Comparison of ENCODE assay signal across 12 cellular contexts in genomic region chr20:10510216-10510615, GRCh38.
DNase-seq lines count a peak whose midpoint lies in the region; ATAC-seq and TF ChIP-seq lines count a peak whose summit lies in the region.
"Had no signal": no experiment of that assay in that cellular context is flagged by ENCODE, and none has a peak within 500 bp of the region (broad histone marks: within the 10 kb centered on the region; RNA-seq: fewer than 3 reads in every experiment).

No MANE protein-coding gene starts in this region.

- peak; percentile 43 for DNase-seq in NCI-H510A treated with DMSO at 0.1 percent for 48 hours (lab: John Stamatoyannopoulos, UW)
- DNase-seq in erythroblast (lab: John Stamatoyannopoulos, UW): peak; percentile 7 to 30
- no peak for DNase-seq in transverse colon
- DNase-seq in adrenal gland: no peak
- DNase-seq: Caco-2, Kasumi-1, NCI-H1436 treated with DMSO at 0.1 percent for 48 hours, T-helper 2 cell had no signal

- no peak for TF ChIP-seq EP300 in transverse colon (IDR thresholded peaks at IDR 0.05; ENCODE audit: low read depth)

- H3K27ac ChIP-seq in HEK293 (ENCODE audit: extremely low read depth, low read depth, low read length) (no peak overlapping the region), transverse colon (peak overlapping the region in 3 of 4 donors; percentile 23 to 84 (median 43)), adrenal gland (peak overlapping the region in 1 of 5 donors; percentile 46)

- H3K27me3 ChIP-seq in transverse colon (no peaks in the 10 kb centered on the region), adrenal gland (no peaks in the 10 kb centered on the region)
- H3K27me3 ChIP-seq: BLaER1 treated with 17β-estradiol and CSF1 and Interleukin-3, amounts not matched to agents 10 nM and 100 nM had no signal

- no peaks in the 10 kb centered on the region for H3K36me3 ChIP-seq in HEK293 (ENCODE audit: control insufficient read depth in 2 of 2, insufficient read depth in 1 of 2, low read length in 2 of 2)
- no peaks in the 10 kb centered on the region for H3K36me3 ChIP-seq in transverse colon
- H3K36me3 ChIP-seq in adrenal gland (replicated peaks in 1 of 2): no peaks in the 10 kb centered on the region

- ATAC-seq in HG03439 (IDR thresholded peaks at IDR 0.05; ENCODE audit: unreplicated experiment) (no peak), GM21360 (IDR thresholded peaks at IDR 0.05; ENCODE audit: unreplicated experiment) (no peak)

- in situ Hi-C loops in transverse colon (cut with MboI; ENCODE audit: low pct_ligation_motif_present in 1 of 4, low pct_unique_long_range_greater_than_20kb in 1 of 4, low sequenced_read_pairs in 3 of 4): no loop called here

- H3K9me3 ChIP-seq in HEK293 (ENCODE audit: control insufficient read depth, insufficient read depth, low read depth, low read length) (no peaks in the 10 kb centered on the region), transverse colon (no peaks in the 10 kb centered on the region), adrenal gland (replicated peaks in 1 of 3) (no peaks in the 10 kb centered on the region)
- H3K9me3 ChIP-seq: BLaER1 treated with 17β-estradiol and CSF1 and Interleukin-3, amounts not matched to agents 10 nM and 100 nM; Caco-2 had no signal

- POLR2A ChIA-PET in HEK293 (lab: Yijun Ruan, JAX): no interaction called here

- TF ChIP-seq POLR2A in erythroblast (IDR thresholded peaks at IDR 0.05; ENCODE audit: low read length): no peak
- no peak for TF ChIP-seq POLR2A in transverse colon (IDR thresholded peaks at IDR 0.05)
- TF ChIP-seq POLR2A in adrenal gland (IDR thresholded peaks at IDR 0.05): no peak

- H3K4me1 ChIP-seq in HEK293 (ENCODE audit: control insufficient read depth, insufficient read depth, low read length) (peaks cover 9% of the 10 kb centered on the region), transverse colon (peaks cover 35 to 62% (median 44%) of the 10 kb centered on the region in 4 donors), adrenal gland (replicated peaks in 1 of 2) (peaks cover 33 to 70% of the 10 kb centered on the region in 2 donors)

- TF ChIP-seq CTCF in HEK293 (tag by site-specific recombination; IDR thresholded peaks at IDR 0.05) (no peak), transverse colon (IDR thresholded peaks at IDR 0.05) (no peak), adrenal gland (IDR thresholded peaks at IDR 0.05) (no peak)

- H3K4me3 ChIP-seq in HEK293 (ENCODE audit: low read depth, low read length) (no peak overlapping the region), transverse colon (no peak overlapping the region), adrenal gland (no peak overlapping the region)

- WGBS in transverse colon (ENCODE audit: low coverage in 1 of 2), 2 donors: 97 to 100% methylated on average over 2 to 3 of the region's 3 CpGs
- 82 to 96% (median 92%) methylated on average over 3 of the region's 3 CpGs for WGBS in adrenal gland, 4 donors

- CTCF ChIA-PET in HEK293 (lab: Yijun Ruan, JAX): no interaction called here

- intact Hi-C loops in transverse colon (cut with DNase I; ENCODE audit: low total_unique reads): no loop called here
- intact Hi-C loops in adrenal gland (cut with DNase I): no loop called here

TF ChIP-seq in HEK293, 187 proteins besides CTCF, POLR2A, EP300 and RAD21:
- no peak for TF ChIP-seq ZBTB17 (tag by site-specific recombination; IDR thresholded peaks at IDR 0.05)
- 0 out of 2 replicates have a peak, but pooled peaks have one; percentile 23 for TF ChIP-seq ZIC2 (tag by site-specific recombination; IDR thresholded peaks at IDR 0.05)

Comparison
In these comparisons a context has a peak if more than half of its experiments do, and no peak if none do; other contexts are left out.
1. DNase-seq: peak in NCI-H510A treated with DMSO at 0.1 percent for 48 hours (single experiment) and erythroblast (2 of 2); none in transverse colon (single experiment) and adrenal gland (0 of 7).